26 cellular contexts compared by ENCODE assay signal in genomic region chr20:51356871-51357270, GRCh38.
"Had no signal": no experiment of that assay in that cellular context is flagged by ENCODE, and none has a peak within 500 bp of the region (broad histone marks: within the 10 kb centered on the region; RNA-seq: fewer than 3 reads in every experiment).

No MANE protein-coding gene starts in this region.

- FAIRE-seq: colon, endometrium, islet of Langerhans, keratinocyte had no signal

- ATAC-seq: esophagus mucosa, gastrocnemius medialis, heart right ventricle, left cardiac atrium, left lung, left ventricle myocardium superior, lower lobe of right lung had no signal

- H3K36me3 ChIP-seq: esophagus squamous epithelium, gastrocnemius medialis, heart right ventricle, left lung, lower lobe of right lung had no signal

- H3K9me3 ChIP-seq: esophagus squamous epithelium, gastrocnemius medialis, heart right ventricle, left lung, lower lobe of right lung had no signal

- H3K27me3 ChIP-seq: esophagus squamous epithelium, gastrocnemius medialis, left lung had no signal

- DNase-seq: dermis blood vessel endothelial cell; dorsolateral prefrontal cortex; effector CD4-positive, alpha-beta T cell; effector memory CD4-positive, alpha-beta T cell; erythroblast; esophagus squamous epithelium; foreskin fibroblast; foreskin melanocyte; gastrocnemius medialis; glutamatergic neuron; head of caudate nucleus; heart right ventricle; hippocampal formation; left cardiac atrium; left lung; left ventricle myocardium superior; lower lobe of right lung; mesendoderm; midbrain had no signal

- H3K27ac ChIP-seq: coronary artery, dorsolateral prefrontal cortex, epithelial cell of prostate, esophagus squamous epithelium, gastrocnemius medialis, heart right ventricle, left lung, lower lobe of right lung had no signal

- H3K4me1 ChIP-seq: gastrocnemius medialis, left lung, lower lobe of right lung had no signal

- H3K4me3 ChIP-seq: coronary artery, dorsolateral prefrontal cortex, esophagus squamous epithelium, gastrocnemius medialis, heart right ventricle, left lung, lower lobe of right lung had no signal
